ENCODE assay signal across 8 cellular contexts in genomic region chr6:18386302-18386976, GRCh38. TPM values are rescaled to one million over a fixed set of nuclear protein-coding genes. Genes with fewer than 3 reads are reported as not detected.
DNase-seq lines count a peak whose midpoint lies in the region; ATAC-seq and TF ChIP-seq lines count a peak whose summit lies in the region.

No MANE protein-coding gene starts in this region.

- peak overlapping the region; percentile 89 for H3K4me3 ChIP-seq in Jurkat, Clone E6-1 (ENCODE audit: low read length)
- H3K4me3 ChIP-seq in colonic mucosa = peak overlapping the region; percentile 39
- peak overlapping the region; percentile 49 for H3K4me3 ChIP-seq in mesodermal cell (ENCODE audit: extremely low read depth, insufficient read depth, low read length, poor library complexity, severe bottlenecking)

- H3K36me3 ChIP-seq in colonic mucosa = no peaks in the 10 kb centered on the region
- no peaks in the 10 kb centered on the region for H3K36me3 ChIP-seq in mesodermal cell (ENCODE audit: control insufficient read depth, insufficient read depth, low read length)

- H3K9ac ChIP-seq in colonic mucosa (ENCODE audit: low read depth in 2 of 2, low read length in 2 of 2) = peak overlapping the region in 1 of 2 donors; percentile 42

- no peaks in the 10 kb centered on the region for H3K4me1 ChIP-seq in colonic mucosa
- peaks cover 20% of the 10 kb centered on the region for H3K4me1 ChIP-seq in mesodermal cell (ENCODE audit: control insufficient read depth, insufficient read depth, low read length, poor library complexity, severe bottlenecking)

- ATAC-seq in HG03039 (IDR thresholded peaks at IDR 0.05; ENCODE audit: unreplicated experiment) = no peak

- 68 to 70% methylated on average over 4 of the region's 6 CpGs for WGBS in mesodermal cell (ENCODE audit: insufficient coverage in 2 of 2), 2 experiments

- H3K27ac ChIP-seq in 22Rv1 = peak overlapping the region; percentile 93
- H3K27ac ChIP-seq in colonic mucosa = no peak overlapping the region
- H3K27ac ChIP-seq in mesodermal cell (ENCODE audit: low read depth, low read length, severe bottlenecking) = no peak overlapping the region

- intact Hi-C loops in colonic mucosa (cut with DNase I) = no loop called here

- no peak for DNase-seq in Jurkat, Clone E6-1 (ENCODE audit: low read depth, low spot score)
- DNase-seq in colonic mucosa (no peak), ureter (ENCODE audit: low spot score) (no peak), NCI-H2196 treated with DMSO at 0.1 percent for 48 hours (lab: John Stamatoyannopoulos, UW; ENCODE audit: unreplicated experiment) (no peak)
- no peak for DNase-seq in activated CD4-positive, CD25-positive, alpha-beta regulatory T cell treated with anti-CD3 and anti-CD28 coated beads, Interleukin-2, amount 50 U/mL, for 72 hours

- no peak for TF ChIP-seq CTCF in 22Rv1 (IDR thresholded peaks at IDR 0.05)
- TF ChIP-seq CTCF in colonic mucosa (IDR thresholded peaks at IDR 0.05) = no peak

- no peaks in the 10 kb centered on the region for H3K27me3 ChIP-seq in colonic mucosa

- no peaks in the 10 kb centered on the region for H3K9me3 ChIP-seq in colonic mucosa
- no peaks in the 10 kb centered on the region for H3K9me3 ChIP-seq in mesodermal cell (ENCODE audit: control insufficient read depth, low read length)

RNA-seq across cellular contexts. Expression of gene RNF144B, which starts 0.7 kb away (rescaled TPM):
- 2.2 TPM for polyA plus RNA-seq in Jurkat, Clone E6-1 (2012; ENCODE audit: insufficient read depth, insufficient read length)
- total RNA-seq in colonic mucosa (1 to 10 TPM; 4.2 to 4.4 TPM), ureter (34.0 TPM)
- 0.33 TPM for polyA plus RNA-seq in mesodermal cell (2013, experiment 1 of 2)
- polyA plus RNA-seq in mesodermal cell (2013, experiment 2 of 2) = 0.71 TPM

Comparison
In these comparisons a context has a peak if more than half of its experiments do, and no peak if none do; other contexts are left out.
1. H3K4me3 ChIP-seq: peak in every context shown above with its lines; median percentile 89 in Jurkat, Clone E6-1; 49 in mesodermal cell; 39 in colonic mucosa.